18 cellular contexts compared by ENCODE assay signal in genomic region chr14:99264691-99265090, GRCh38. TPM values are rescaled to one million over a fixed set of nuclear protein-coding genes. Genes with fewer than 3 reads are reported as not detected.
DNase-seq lines count a peak whose midpoint lies in the region; ATAC-seq and TF ChIP-seq lines count a peak whose summit lies in the region.
"Had no signal": no experiment of that assay in that cellular context is flagged by ENCODE, and none has a peak within 500 bp of the region (broad histone marks: within the 10 kb centered on the region; RNA-seq: fewer than 3 reads in every experiment).

No MANE protein-coding gene starts in this region.

- CTCF ChIA-PET in A673 (lab: Charles Lee) = interaction anchor here (0.7 kb wide), 1 partner anchor 109 kb away, joined by 3 read pairs; no protein-coding TSS in a partner anchor
- CTCF ChIA-PET in CD8-positive, alpha-beta T cell (lab: Charles Lee) = interaction anchor here (1.5 to 11.2 kb wide), 7 partner anchors 10 to 1126 kb away, joined by 6 to 284 read pairs (median 40); no protein-coding TSS in a partner anchor

- no peaks in the 10 kb centered on the region for H3K27me3 Mint-ChIP-seq in CD8-positive, alpha-beta T cell (ENCODE audit: low read depth)
- no peaks in the 10 kb centered on the region for H3K27me3 Mint-ChIP-seq in activated T-helper 2 cell treated with anti-CD3 and anti-CD28 coated beads, Interferon-gamma antibody, Interleukin-2, Interleukin-4, amounts not matched to agents 10 μg/mL and 5 μg/mL and 100 μg/mL, durations not matched to agents 14 hours and 24 hours and 36 hours (ENCODE audit: low read depth)

- peaks cover 89% of the 10 kb centered on the region for H3K36me3 Mint-ChIP-seq in CD8-positive, alpha-beta T cell
- H3K36me3 Mint-ChIP-seq in activated T-helper 2 cell treated with anti-CD3 and anti-CD28 coated beads, Interferon-gamma antibody, Interleukin-2, Interleukin-4, amounts not matched to agents 10 μg/mL and 5 μg/mL and 100 μg/mL, durations not matched to agents 14 hours and 24 hours and 36 hours (ENCODE audit: low read depth) = peaks cover 50% of the 10 kb centered on the region

- no peak for DNase-seq in A673 (ENCODE audit: low spot score)
- DNase-seq in CD8-positive, alpha-beta T cell = peak in 2 of 7 experiments; percentile 24 to 29
- DNase-seq in activated T-helper 2 cell treated with anti-CD3 and anti-CD28 coated beads, Interferon-gamma antibody, Interleukin-2, Interleukin-4, amounts not matched to agents 10 μg/mL and 5 μg/mL and 100 μg/mL, durations not matched to agents 14 hours and 24 hours and 36 hours (ENCODE audit: low spot score) = peak; percentile 13
- peak; percentile 73 for DNase-seq in mesenteric fat pad (ENCODE audit: low spot score)
- no peak for DNase-seq in amniotic stem cell (lab: John Stamatoyannopoulos, UW)
- no peak for DNase-seq in GM20000 (ENCODE audit: low spot score)
- no peak for DNase-seq in pons (ENCODE audit: low spot score)
- DNase-seq: AML-193, DMS53, dorsolateral prefrontal cortex, hypothalamus, KG1, left ventricle myocardium inferior, NCI-H1436 treated with DMSO at 0.1 percent for 48 hours, NCI-H446, SJCRH30, upper lobe of right lung had no signal

- H3K27ac Mint-ChIP-seq in CD8-positive, alpha-beta T cell = peak overlapping the region; percentile 100
- peak overlapping the region; percentile 100 for H3K27ac Mint-ChIP-seq in activated T-helper 2 cell treated with anti-CD3 and anti-CD28 coated beads, Interferon-gamma antibody, Interleukin-2, Interleukin-4, amounts not matched to agents 10 μg/mL and 5 μg/mL and 100 μg/mL, durations not matched to agents 14 hours and 24 hours and 36 hours
- H3K27ac Mint-ChIP-seq: nephron had no signal

- TF ChIP-seq CTCF in A673 (conservative IDR thresholded peaks at IDR 0.05; ENCODE audit: low read depth, low read length) (no peak), GM20000 (IDR thresholded peaks at IDR 0.05; ENCODE audit: extremely low read depth, missing control alignments) (no peak)
- TF ChIP-seq CTCF in CD8-positive, alpha-beta T cell (IDR thresholded peaks at IDR 0.05) = no peak

- intact Hi-C loops in A673 (cut with micrococcal nuclease; ENCODE audit: unreplicated experiment) = loop anchor here (5.0 to 10.0 kb wide), 3 partner anchors 67 to 1122 kb away; no protein-coding TSS in a partner anchor
- intact Hi-C loops in CD8-positive, alpha-beta T cell (cut with DNase I, micrococcal nuclease) = loop anchor here (5.0 to 10.0 kb wide), 3 partner anchors 210 to 800 kb away; partner anchors contain the start of gene EVL (in 1 of the 2)
- intact Hi-C loops in activated T-helper 2 cell treated with anti-CD3 and anti-CD28 coated beads, Interferon-gamma antibody, Interleukin-2, Interleukin-4, amounts not matched to agents 10 μg/mL and 5 μg/mL and 100 μg/mL, durations not matched to agents 14 hours and 24 hours and 36 hours (cut with micrococcal nuclease) = loop anchor here (2.0 to 10.0 kb wide), 8 partner anchors 32 to 1960 kb away; no protein-coding TSS in a partner anchor

- no peak for ATAC-seq in CD8-positive, alpha-beta T cell
- ATAC-seq: upper lobe of right lung had no signal

- peaks cover 81% of the 10 kb centered on the region for H3K4me1 Mint-ChIP-seq in CD8-positive, alpha-beta T cell (ENCODE audit: low read depth)
- H3K4me1 Mint-ChIP-seq in activated T-helper 2 cell treated with anti-CD3 and anti-CD28 coated beads, Interferon-gamma antibody, Interleukin-2, Interleukin-4, amounts not matched to agents 10 μg/mL and 5 μg/mL and 100 μg/mL, durations not matched to agents 14 hours and 24 hours and 36 hours (ENCODE audit: low read depth) = peaks cover 81% of the 10 kb centered on the region

- no peaks in the 10 kb centered on the region for H3K9me3 ChIP-seq in A673 (ENCODE audit: low read depth, low read length, poor library complexity, severe bottlenecking)
- H3K9me3 ChIP-seq in CD8-positive, alpha-beta T cell (ENCODE audit: low read length) = no peaks in the 10 kb centered on the region
- H3K9me3 ChIP-seq: left ventricle myocardium inferior, SJCRH30, upper lobe of right lung had no signal

- peaks cover 75% of the 10 kb centered on the region for H3K4me1 ChIP-seq in A673 (ENCODE audit: insufficient read depth, low read length, poor library complexity, severe bottlenecking)
- H3K4me1 ChIP-seq in CD8-positive, alpha-beta T cell (ENCODE audit: insufficient read depth, low read length) = peaks cover 58% of the 10 kb centered on the region
- H3K4me1 ChIP-seq: SJCRH30 had no signal

- peak overlapping the region; percentile 85 for H3K4me3 ChIP-seq in A673 (ENCODE audit: low read depth, low read length, poor library complexity, severe bottlenecking)
- H3K4me3 ChIP-seq in CD8-positive, alpha-beta T cell (ENCODE audit: low read depth, low read length) = peak overlapping the region; percentile 87
- H3K4me3 ChIP-seq: left ventricle myocardium inferior, SJCRH30 had no signal

- POLR2A ChIA-PET in A673 (lab: Charles Lee; ENCODE audit: low non-redundant PET) = no interaction called here
- POLR2A ChIA-PET in CD8-positive, alpha-beta T cell (lab: Charles Lee) = interaction anchor here (1.2 to 58.6 kb wide), 7 partner anchors 9 to 1128 kb away, joined by 3 to 2179 read pairs (median 4); no protein-coding TSS in a partner anchor

- H3K9me3 Mint-ChIP-seq in CD8-positive, alpha-beta T cell = no peaks in the 10 kb centered on the region
- H3K9me3 Mint-ChIP-seq in activated T-helper 2 cell treated with anti-CD3 and anti-CD28 coated beads, Interferon-gamma antibody, Interleukin-2, Interleukin-4, amounts not matched to agents 10 μg/mL and 5 μg/mL and 100 μg/mL, durations not matched to agents 14 hours and 24 hours and 36 hours = no peaks in the 10 kb centered on the region
- H3K9me3 Mint-ChIP-seq: nephron had no signal

- H3K4me3 Mint-ChIP-seq in CD8-positive, alpha-beta T cell = peak overlapping the region; percentile 100
- H3K4me3 Mint-ChIP-seq in activated T-helper 2 cell treated with anti-CD3 and anti-CD28 coated beads, Interferon-gamma antibody, Interleukin-2, Interleukin-4, amounts not matched to agents 10 μg/mL and 5 μg/mL and 100 μg/mL, durations not matched to agents 14 hours and 24 hours and 36 hours (ENCODE audit: low read depth) = peak overlapping the region; percentile 85
- H3K4me3 Mint-ChIP-seq: nephron had no signal

- H3K27ac ChIP-seq in A673 (ENCODE audit: low read depth, low read length, poor library complexity, severe bottlenecking) = peak overlapping the region; percentile 93
- peak overlapping the region; percentile 97 for H3K27ac ChIP-seq in CD8-positive, alpha-beta T cell (ENCODE audit: low read depth, low read length)
- H3K27ac ChIP-seq: left ventricle myocardium inferior, SJCRH30, upper lobe of right lung had no signal

- H3K27me3 ChIP-seq in A673 (replicated peaks; ENCODE audit: insufficient read depth, low read depth, low read length, poor library complexity) = no peaks in the 10 kb centered on the region
- no peaks in the 10 kb centered on the region for H3K27me3 ChIP-seq in CD8-positive, alpha-beta T cell (ENCODE audit: insufficient read depth, low read length)

- BruUV-seq in A673 (replicated peaks; lab: Mats Ljungman, UMichigan) = no TSS peak

- H3K36me3 ChIP-seq in A673 (ENCODE audit: insufficient read depth, low read length, poor library complexity, severe bottlenecking) = peaks cover 31% of the 10 kb centered on the region
- H3K36me3 ChIP-seq in CD8-positive, alpha-beta T cell (ENCODE audit: insufficient read depth, low read length) = peaks cover 5% of the 10 kb centered on the region
- H3K36me3 ChIP-seq: left ventricle myocardium inferior, SJCRH30, upper lobe of right lung had no signal

RNA-seq across cellular contexts. Expression of gene BCL11B, which starts 7.3 kb away (rescaled TPM):
- 80.6 and 81.3 TPM in 2 replicates for total RNA-seq in A673 (2021)
- 100 to 1,000 TPM; 273 to 284 TPM for total RNA-seq in CD8-positive, alpha-beta T cell
- 34.1 and 34.9 TPM in 2 replicates for total RNA-seq in activated T-helper 2 cell treated with anti-CD3 and anti-CD28 coated beads, Interferon-gamma antibody, Interleukin-2, Interleukin-4, amounts not matched to agents 10 μg/mL and 5 μg/mL and 100 μg/mL, durations not matched to agents 14 hours and 24 hours and 36 hours
- total RNA-seq in mesenteric fat pad = 0.67 TPM

Comparison
In these comparisons a context has a peak if more than half of its experiments do, and no peak if none do; other contexts are left out.
1. DNase-seq: peak in activated T-helper 2 cell treated with anti-CD3 and anti-CD28 coated beads, Interferon-gamma antibody, Interleukin-2, Interleukin-4, amounts not matched to agents 10 μg/mL and 5 μg/mL and 100 μg/mL, durations not matched to agents 14 hours and 24 hours and 36 hours (single experiment) and mesenteric fat pad (single experiment); none in A673 (single experiment), amniotic stem cell (single experiment), GM20000 (single experiment) and pons (single experiment).
2. RNA of gene BCL11B, which starts 7.3 kb away (total RNA-seq): 273 to 284 TPM in CD8-positive, alpha-beta T cell, 80.6 to 81.3 TPM in A673 and 34.1 to 34.9 TPM in activated T-helper 2 cell treated with anti-CD3 and anti-CD28 coated beads, Interferon-gamma antibody, Interleukin-2, Interleukin-4, amounts not matched to agents 10 μg/mL and 5 μg/mL and 100 μg/mL, durations not matched to agents 14 hours and 24 hours and 36 hours; 0.67 TPM in mesenteric fat pad (single experiment); every median in the first group is over 10 times any median in the second.